Comparison of ENCODE assay signal across 1 cellular context in the genomic region with DNA sequence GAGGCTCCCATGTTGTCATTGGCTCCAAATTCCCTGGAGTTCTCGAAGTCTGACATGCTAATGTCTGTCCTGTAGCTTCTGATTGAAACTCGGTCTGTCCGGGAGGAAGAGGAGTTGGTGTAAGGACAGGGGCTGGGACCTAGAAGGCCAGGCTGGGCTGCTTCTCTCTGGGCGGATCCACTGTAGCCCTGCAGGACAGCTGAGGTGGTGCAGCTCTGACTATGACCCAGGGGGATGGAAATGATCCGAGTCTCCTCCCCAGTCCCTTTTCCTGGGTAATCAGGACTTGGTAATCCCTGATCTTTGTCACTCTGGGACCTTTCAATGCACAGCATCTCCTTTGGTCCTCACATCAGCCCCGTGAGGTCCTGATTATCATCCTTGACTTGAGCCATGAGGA.
A peak's percentile ranks its signal among the peaks of the same experiment; 100 is the strongest.
TF ChIP-seq lines count a peak whose summit lies in the region.

No MANE protein-coding gene starts in this region.

TF ChIP-seq in H1, 55 proteins besides CTCF, POLR2A, EP300 and RAD21:
- TF ChIP-seq POLR2AphosphoS5 (IDR thresholded peaks at IDR 0.05; ENCODE audit: low read depth, low read length), result no peak
- peak; percentile 68 for TF ChIP-seq TBP (IDR thresholded peaks at IDR 0.05; ENCODE audit: low read depth, low read length)
- no peak for TF ChIP-seq CEBPB (IDR thresholded peaks at IDR 0.05; ENCODE audit: low read depth, low read length)
- no peak for TF ChIP-seq SRF (IDR thresholded peaks at IDR 0.05; ENCODE audit: low read depth, low read length)
TF ChIP-seq in H1: peak in this region for 1.
